In genomic region chr12:48203192-48203591, GRCh38 we compare ENCODE assay signal across 1 cellular context.
TF ChIP-seq lines count a peak whose summit lies in the region.

Gene OR10AD1 (minus strand): TSS chr12:48203292. CDS start chr12:48203292, 0 bp downstream.

TF ChIP-seq in K562, 482 proteins besides CTCF, POLR2A, EP300 and RAD21 (continued from another document):
- TF ChIP-seq MGA (IDR thresholded peaks at IDR 0.05): 0 out of 2 replicates have a peak, but pooled peaks have one; percentile 4
- TF ChIP-seq SIRT6 (IDR thresholded peaks at IDR 0.05; ENCODE audit: low read depth, low read length): no peak
- TF ChIP-seq, protein P1, sequence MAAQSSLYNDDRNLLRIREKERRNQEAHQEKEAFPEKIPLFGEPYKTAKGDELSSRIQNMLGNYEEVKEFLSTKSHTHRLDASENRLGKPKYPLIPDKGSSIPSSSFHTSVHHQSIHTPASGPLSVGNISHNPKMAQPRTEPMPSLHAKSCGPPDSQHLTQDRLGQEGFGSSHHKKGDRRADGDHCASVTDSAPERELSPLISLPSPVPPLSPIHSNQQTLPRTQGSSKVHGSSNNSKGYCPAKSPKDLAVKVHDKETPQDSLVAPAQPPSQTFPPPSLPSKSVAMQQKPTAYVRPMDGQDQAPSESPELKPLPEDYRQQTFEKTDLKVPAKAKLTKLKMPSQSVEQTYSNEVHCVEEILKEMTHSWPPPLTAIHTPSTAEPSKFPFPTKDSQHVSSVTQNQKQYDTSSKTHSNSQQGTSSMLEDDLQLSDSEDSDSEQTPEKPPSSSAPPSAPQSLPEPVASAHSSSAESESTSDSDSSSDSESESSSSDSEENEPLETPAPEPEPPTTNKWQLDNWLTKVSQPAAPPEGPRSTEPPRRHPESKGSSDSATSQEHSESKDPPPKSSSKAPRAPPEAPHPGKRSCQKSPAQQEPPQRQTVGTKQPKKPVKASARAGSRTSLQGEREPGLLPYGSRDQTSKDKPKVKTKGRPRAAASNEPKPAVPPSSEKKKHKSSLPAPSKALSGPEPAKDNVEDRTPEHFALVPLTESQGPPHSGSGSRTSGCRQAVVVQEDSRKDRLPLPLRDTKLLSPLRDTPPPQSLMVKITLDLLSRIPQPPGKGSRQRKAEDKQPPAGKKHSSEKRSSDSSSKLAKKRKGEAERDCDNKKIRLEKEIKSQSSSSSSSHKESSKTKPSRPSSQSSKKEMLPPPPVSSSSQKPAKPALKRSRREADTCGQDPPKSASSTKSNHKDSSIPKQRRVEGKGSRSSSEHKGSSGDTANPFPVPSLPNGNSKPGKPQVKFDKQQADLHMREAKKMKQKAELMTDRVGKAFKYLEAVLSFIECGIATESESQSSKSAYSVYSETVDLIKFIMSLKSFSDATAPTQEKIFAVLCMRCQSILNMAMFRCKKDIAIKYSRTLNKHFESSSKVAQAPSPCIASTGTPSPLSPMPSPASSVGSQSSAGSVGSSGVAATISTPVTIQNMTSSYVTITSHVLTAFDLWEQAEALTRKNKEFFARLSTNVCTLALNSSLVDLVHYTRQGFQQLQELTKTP (IDR thresholded peaks at IDR 0.05; ENCODE audit: low read depth in 1 of 2, partially characterized antibody in 2 of 2): no peak
- TF ChIP-seq NEUROD1 (IDR thresholded peaks at IDR 0.05; ENCODE audit: borderline replicate concordance, low read depth, low read length, partially characterized antibody): no peak
- no peak for TF ChIP-seq GABPA (tag; conservative IDR thresholded peaks at IDR 0.05; ENCODE audit: low read depth)
